9 cellular contexts compared by ENCODE assay signal in genomic region chr16:2874584-2875362, GRCh38. TPM values are rescaled to one million over a fixed set of nuclear protein-coding genes. Genes with fewer than 3 reads are reported as not detected.
A peak's percentile ranks its signal among the peaks of the same experiment; 100 is the strongest.
DNase-seq lines count a peak whose midpoint lies in the region; ATAC-seq and TF ChIP-seq lines count a peak whose summit lies in the region.
"Had no signal": no experiment of that assay in that cellular context is flagged by ENCODE, and none has a peak within 500 bp of the region (broad histone marks: within the 10 kb centered on the region; RNA-seq: fewer than 3 reads in every experiment).

No MANE protein-coding gene starts in this region.

- no peaks in the 10 kb centered on the region for H3K36me3 Mint-ChIP-seq in WTC11

- H3K9me3 Mint-ChIP-seq in WTC11 = peaks cover 4% of the 10 kb centered on the region

- POLR2A ChIA-PET in WTC11 (lab: Charles Lee) = interaction anchor here (0.6 to 0.7 kb wide), 3 partner anchors 19 to 136 kb away, joined by 3 to 5 read pairs (median 4); no protein-coding TSS in a partner anchor

- DNase-seq in ELR (ENCODE audit: low read depth) (peak; percentile 78), NCI-H2196 treated with DMSO at 0.1 percent for 48 hours (lab: John Stamatoyannopoulos, UW; ENCODE audit: unreplicated experiment) (peak; percentile 66), WTC11 (ENCODE audit: low spot score) (peak; percentile 76), cardiac fibroblast (ENCODE audit: low read depth in 2 of 2) (peak; percentile 79 to 84), kidney glomerular epithelial cell (lab: John Stamatoyannopoulos, UW) (peak; percentile 22)
- peak; percentile 46 for DNase-seq in stimulated activated CD4-positive, alpha-beta T cell treated with anti-CD3 and anti-CD28 coated beads, Interleukin-2, amount 100 ng/mL, for 4 hours (ENCODE audit: low read depth)

- no peak overlapping the region for H3K4me3 Mint-ChIP-seq in WTC11

- peaks cover 49% of the 10 kb centered on the region for H3K27me3 Mint-ChIP-seq in WTC11 (ENCODE audit: low read depth)

- no peak overlapping the region for H3K4me3 ChIP-seq in cardiac fibroblast (replicated peaks in 1 of 2; ENCODE audit: low read depth in 2 of 2, low read length in 2 of 2)

- ATAC-seq in HG02678 (IDR thresholded peaks at IDR 0.05; ENCODE audit: unreplicated experiment) (peak; percentile 68), WTC11 (peak; percentile 99), HG03571 (IDR thresholded peaks at IDR 0.05; ENCODE audit: unreplicated experiment) (no peak)

- peaks cover 11% of the 10 kb centered on the region for H3K4me1 Mint-ChIP-seq in WTC11

- CTCF ChIA-PET in WTC11 (lab: Charles Lee) = interaction anchor here (0.6 to 2.4 kb wide), 25 partner anchors 9 to 951 kb away, joined by 3 to 22 read pairs (median 4); partner anchors contain the start of genes FLYWCH1, FLYWCH2, KREMEN2 and PRSS22

- peak; percentile 75 for TF ChIP-seq CTCF in WTC11 (IDR thresholded peaks at IDR 0.05)
- TF ChIP-seq CTCF in cardiac fibroblast (IDR thresholded peaks at IDR 0.05; ENCODE audit: low read depth, low read length) = peak; percentile 86

- H3K27ac Mint-ChIP-seq in WTC11 = no peak overlapping the region

TF ChIP-seq in WTC11, 78 proteins besides CTCF, POLR2A, EP300 and RAD21:
- TF ChIP-seq HMGXB4 (CRISPR knock-in tag; IDR thresholded peaks at IDR 0.05) (peak; percentile 68; the same call in 1 of the 2 replicates), MXD4 (CRISPR knock-in tag; IDR thresholded peaks at IDR 0.05; ENCODE audit: borderline replicate concordance) (no peak)

RNA-seq across cellular contexts. Expression of gene FLYWCH2, which starts 8.2 kb away (rescaled TPM):
- total RNA-seq in WTC11 (2021) = 19.7 to 25.0 TPM (median 20.7 TPM) in 3 replicates

RNA-seq across cellular contexts. Expression of gene PRSS22, which starts 16.8 kb away (rescaled TPM):
- 2.3 to 3.9 TPM (median 3.0 TPM) in 3 replicates for total RNA-seq in WTC11 (2021)
- total RNA-seq: glomerular endothelial cell had no signal

RNA-seq across cellular contexts. Expression of gene FLYWCH1, which starts 37.0 kb away (rescaled TPM):
- total RNA-seq in WTC11 (2021) = 27.2 to 34.2 TPM (median 32.6 TPM) in 3 replicates

RNA-seq across cellular contexts. Expression of gene ZG16B, which starts 44.7 kb away (rescaled TPM):
- not detected in 3 replicates for total RNA-seq in WTC11 (2021)

RNA-seq across cellular contexts. Expression of gene PRSS21, which starts 57.7 kb away (rescaled TPM):
- 1.2 to 1.5 TPM (median 1.4 TPM) in 3 replicates for total RNA-seq in WTC11 (2021)
- total RNA-seq: glomerular endothelial cell had no signal

Comparison
In these comparisons a context has a peak if more than half of its experiments do, and no peak if none do; other contexts are left out.
1. DNase-seq: peak in every context shown above with its lines; median percentile 82 in cardiac fibroblast; 78 in ELR; 76 in WTC11; 66 in NCI-H2196 treated with DMSO at 0.1 percent for 48 hours; 46 in stimulated activated CD4-positive, alpha-beta T cell treated with anti-CD3 and anti-CD28 coated beads, Interleukin-2, amount 100 ng/mL, for 4 hours; 22 in kidney glomerular epithelial cell.